ENCODE assay signal across 2 cellular contexts in genomic region chr17:30368896-30369720, GRCh38.
TF ChIP-seq lines count a peak whose summit lies in the region.

No MANE protein-coding gene starts in this region.

TF ChIP-seq in IMR-90, 13 proteins besides CTCF, POLR2A, EP300 and RAD21:
- TF ChIP-seq CEBPB (IDR thresholded peaks at IDR 0.05; ENCODE audit: low read depth, low read length) (no peak), ELK1 (IDR thresholded peaks at IDR 0.05; ENCODE audit: borderline replicate concordance, low read depth, low read length) (no peak), MAFK (IDR thresholded peaks at IDR 0.05; ENCODE audit: low read depth, low read length) (no peak), NFE2L2 (IDR thresholded peaks at IDR 0.05; ENCODE audit: low read depth, low read length) (no peak), BHLHE40 (IDR thresholded peaks at IDR 0.05; ENCODE audit: low read depth, low read length) (no peak), CHD1 (IDR thresholded peaks at IDR 0.05; ENCODE audit: low read depth, low read length) (no peak), SMC3 (IDR thresholded peaks at IDR 0.05; ENCODE audit: low read depth, low read length) (no peak), USF2 (IDR thresholded peaks at IDR 0.05; ENCODE audit: low read depth, low read length) (no peak), FOS (IDR thresholded peaks at IDR 0.05; ENCODE audit: low read depth, low read length) (no peak), MAZ (IDR thresholded peaks at IDR 0.05; ENCODE audit: borderline replicate concordance, low read depth, low read length) (no peak), RFX5 (IDR thresholded peaks at IDR 0.05; ENCODE audit: low read depth, low read length) (no peak), RCOR1 (IDR thresholded peaks at IDR 0.05; ENCODE audit: insufficient replicate concordance, low read length) (no peak), MXI1 (IDR thresholded peaks at IDR 0.05; ENCODE audit: borderline replicate concordance, low read depth, low read length) (no peak)

TF ChIP-seq in K562, 482 proteins besides CTCF, POLR2A, EP300 and RAD21:
- no peak for TF ChIP-seq TEAD4 (IDR thresholded peaks at IDR 0.05; ENCODE audit: low read length)
- no peak for TF ChIP-seq TEAD4 (CRISPR knock-in tag; IDR thresholded peaks at IDR 0.05; ENCODE audit: borderline replicate concordance)
- no peak for TF ChIP-seq TSC22D4 (tag; IDR thresholded peaks at IDR 0.05)
- no peak for TF ChIP-seq POLR3A (IDR thresholded peaks at IDR 0.05; ENCODE audit: borderline replicate concordance, extremely low read depth, insufficient read depth, insufficient read length)
- TF ChIP-seq SMAD3 (CRISPR knock-in tag; conservative IDR thresholded peaks at IDR 0.05), result no peak
- no peak for TF ChIP-seq TFAM (CRISPR knock-in tag; conservative IDR thresholded peaks at IDR 0.05)
- TF ChIP-seq KDM2B (CRISPR knock-in tag; IDR thresholded peaks at IDR 0.05), result no peak
- no peak for TF ChIP-seq ZNF511 (CRISPR knock-in tag; IDR thresholded peaks at IDR 0.05)
- no peak for TF ChIP-seq TGIF2 (CRISPR knock-in tag; IDR thresholded peaks at IDR 0.05)
- no peak for TF ChIP-seq KAT7 (CRISPR knock-in tag; IDR thresholded peaks at IDR 0.05; ENCODE audit: borderline replicate concordance)
- no peak for TF ChIP-seq MTA1 (IDR thresholded peaks at IDR 0.05; ENCODE audit: borderline replicate concordance)
- TF ChIP-seq ZNF311 (CRISPR knock-in tag; IDR thresholded peaks at IDR 0.05), result no peak
- no peak for TF ChIP-seq ZNF174 (CRISPR knock-in tag; IDR thresholded peaks at IDR 0.05)
- TF ChIP-seq POLR3G (IDR thresholded peaks at IDR 0.05; ENCODE audit: extremely low read depth, insufficient read length, insufficient replicate concordance), result no peak
- TF ChIP-seq TEAD1 (CRISPR knock-in tag; IDR thresholded peaks at IDR 0.05), result no peak
- TF ChIP-seq E4F1 (CRISPR knock-in tag; IDR thresholded peaks at IDR 0.05; ENCODE audit: borderline replicate concordance), result no peak
- TF ChIP-seq ZNF280A (IDR thresholded peaks at IDR 0.05; ENCODE audit: low read depth, partially characterized antibody), result no peak
